8 cellular contexts compared by ENCODE assay signal in genomic region chr3:150371741-150372254, GRCh38. TPM values are rescaled to one million over a fixed set of nuclear protein-coding genes. Genes with fewer than 3 reads are reported as not detected.
DNase-seq lines count a peak whose midpoint lies in the region; FAIRE-seq and TF ChIP-seq lines count a peak whose summit lies in the region.
"Had no signal": no experiment of that assay in that cellular context is flagged by ENCODE, and none has a peak within 500 bp of the region (broad histone marks: within the 10 kb centered on the region; RNA-seq: fewer than 3 reads in every experiment).

No MANE protein-coding gene starts in this region.

- no peaks in the 10 kb centered on the region for H3K36me3 ChIP-seq in brain microvascular endothelial cell (replicated peaks)
- no peaks in the 10 kb centered on the region for H3K36me3 ChIP-seq in keratinocyte (ENCODE audit: control insufficient read depth in 2 of 2, extremely low read depth in 1 of 2, insufficient read depth in 2 of 2, low read length in 2 of 2)
- H3K36me3 ChIP-seq in suprapubic skin, result no peaks in the 10 kb centered on the region
- H3K36me3 ChIP-seq in Karpas-422 (ENCODE audit: insufficient read depth, low read length), result no peaks in the 10 kb centered on the region

- dilution Hi-C loops in keratinocyte (cut with MboI; ENCODE audit: extremely low pct_ligation_motif_present, low sequenced_read_pairs), result no loop called here

- H2AFZ ChIP-seq in keratinocyte (ENCODE audit: control insufficient read depth, low read length) (no peak overlapping the region), Karpas-422 (ENCODE audit: low read length) (no peak overlapping the region)

- 12% methylated on average over 6 of the region's 6 CpGs for WGBS in suprapubic skin

- H3K9me3 ChIP-seq in keratinocyte (ENCODE audit: control insufficient read depth, low read depth, low read length) (no peaks in the 10 kb centered on the region), suprapubic skin (no peaks in the 10 kb centered on the region), Karpas-422 (ENCODE audit: low read length) (no peaks in the 10 kb centered on the region)

- H3K9me1 ChIP-seq in keratinocyte (ENCODE audit: control insufficient read depth, extremely low read depth, insufficient read depth, low read length), result no peaks in the 10 kb centered on the region

- no peaks in the 10 kb centered on the region for H3K27me3 ChIP-seq in brain microvascular endothelial cell (replicated peaks)
- no peaks in the 10 kb centered on the region for H3K27me3 ChIP-seq in keratinocyte (ENCODE audit: control insufficient read depth, extremely low read depth, insufficient read depth, low read length)
- H3K27me3 ChIP-seq in suprapubic skin, result no peaks in the 10 kb centered on the region
- H3K27me3 ChIP-seq in Karpas-422 (ENCODE audit: low read length), result no peaks in the 10 kb centered on the region

- TF ChIP-seq CTCF in brain microvascular endothelial cell (IDR thresholded peaks at IDR 0.05; ENCODE audit: low read depth, low read length, missing control alignments) (no peak), keratinocyte (optimal IDR thresholded peaks at IDR 0.05 in 1 of 3, IDR thresholded peaks at IDR 0.05 in 1 of 3, conservative IDR thresholded peaks at IDR 0.05 in 1 of 3; ENCODE audit: extremely low read depth in 1 of 3, insufficient read depth in 2 of 3, low read length in 3 of 3) (no peak), suprapubic skin (IDR thresholded peaks at IDR 0.05) (no peak)

- FAIRE-seq in keratinocyte (lab: Jason Lieb, UNC), result peak; percentile 93

- peak in 1 of 2 donors; percentile 30 for TF ChIP-seq POLR2A in suprapubic skin (IDR thresholded peaks at IDR 0.05)

- H3K9ac ChIP-seq in keratinocyte (ENCODE audit: control insufficient read depth, extremely low read depth, insufficient read depth, low read length) (peak overlapping the region; percentile 89), Karpas-422 (ENCODE audit: low read length) (no peak overlapping the region)

- H3K79me2 ChIP-seq in keratinocyte (ENCODE audit: control insufficient read depth, insufficient read depth, low read length), result peaks cover 10% of the 10 kb centered on the region
- no peaks in the 10 kb centered on the region for H3K79me2 ChIP-seq in Karpas-422 (ENCODE audit: low read length)

- H3K4me2 ChIP-seq in keratinocyte (ENCODE audit: control insufficient read depth, extremely low read depth, insufficient read depth, low read depth, low read length) (peak overlapping the region; percentile 87), Karpas-422 (ENCODE audit: low read depth, low read length, poor library complexity, severe bottlenecking) (no peak overlapping the region)

- peak overlapping the region; percentile 57 for H3K4me3 ChIP-seq in brain microvascular endothelial cell (ENCODE audit: low read depth, low read length)
- peak overlapping the region; percentile 58 to 91 (median 90) for H3K4me3 ChIP-seq in keratinocyte (ENCODE audit: control insufficient read depth in 2 of 3, extremely low read depth in 1 of 3, insufficient read depth in 2 of 3, low read depth in 1 of 3, low read length in 3 of 3)
- H3K4me3 ChIP-seq in suprapubic skin, result peak overlapping the region; percentile 10
- H3K4me3 ChIP-seq in Karpas-422 (ENCODE audit: low read length), result no peak overlapping the region

- in situ Hi-C loops in brain microvascular endothelial cell (cut with HindIII; ENCODE audit: low pct_ligation_motif_present, low sequenced_read_pairs), result no loop called here

- H3K27ac ChIP-seq in brain microvascular endothelial cell (peak overlapping the region; percentile 83), keratinocyte (ENCODE audit: control insufficient read depth, insufficient read depth, low read length) (peak overlapping the region; percentile 97), suprapubic skin (peak overlapping the region; percentile 75), Karpas-422 (ENCODE audit: low read length) (no peak overlapping the region)

- TF ChIP-seq RAD21 in Ishikawa (IDR thresholded peaks at IDR 0.05; ENCODE audit: low read depth), result no peak

- H3K4me1 ChIP-seq in keratinocyte (ENCODE audit: control insufficient read depth, extremely low read depth, insufficient read depth, low read length), result peaks cover 24% of the 10 kb centered on the region
- peaks cover 40% of the 10 kb centered on the region for H3K4me1 ChIP-seq in suprapubic skin
- peaks cover 15% of the 10 kb centered on the region for H3K4me1 ChIP-seq in Karpas-422 (ENCODE audit: low read length)

- H3K9me2 ChIP-seq in Karpas-422 (replicated peaks; ENCODE audit: insufficient read depth, low read length), result no peaks in the 10 kb centered on the region

- H4K20me1 ChIP-seq in keratinocyte (ENCODE audit: control insufficient read depth, extremely low read depth, insufficient read depth, low read length), result no peaks in the 10 kb centered on the region
- H4K20me1 ChIP-seq in Karpas-422 (ENCODE audit: insufficient read depth, low read depth, low read length), result no peaks in the 10 kb centered on the region

- TF ChIP-seq EP300 in Ishikawa (IDR thresholded peaks at IDR 0.05; ENCODE audit: borderline replicate concordance) (peak; percentile 86), suprapubic skin (IDR thresholded peaks at IDR 0.05) (no peak)

- peak; percentile 98 for DNase-seq in brain microvascular endothelial cell
- peak; percentile 98 for DNase-seq in keratinocyte (ENCODE audit: low read depth, low spot score)
- no peak for DNase-seq in suprapubic skin (ENCODE audit: low spot score in 2 of 2)
- no peak for DNase-seq in Karpas-422
- DNase-seq in activated CD4-positive, alpha-beta T cell treated with anti-CD3 and anti-CD28 coated beads for 4 hours, result no peak
- DNase-seq in effector CD8-positive, alpha-beta T cell (lab: John Stamatoyannopoulos, UW), result no peak
- DNase-seq: activated B cell treated with CpG ODN at 0.5 μM for 24 hours had no signal

TF ChIP-seq in Ishikawa, 13 proteins besides CTCF, POLR2A, EP300 and RAD21:
- TF ChIP-seq, protein P1, sequence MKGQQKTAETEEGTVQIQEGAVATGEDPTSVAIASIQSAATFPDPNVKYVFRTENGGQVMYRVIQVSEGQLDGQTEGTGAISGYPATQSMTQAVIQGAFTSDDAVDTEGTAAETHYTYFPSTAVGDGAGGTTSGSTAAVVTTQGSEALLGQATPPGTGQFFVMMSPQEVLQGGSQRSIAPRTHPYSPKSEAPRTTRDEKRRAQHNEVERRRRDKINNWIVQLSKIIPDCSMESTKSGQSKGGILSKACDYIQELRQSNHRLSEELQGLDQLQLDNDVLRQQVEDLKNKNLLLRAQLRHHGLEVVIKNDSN (IDR thresholded peaks at IDR 0.05), result no peak
- TF ChIP-seq FOXM1 (IDR thresholded peaks at IDR 0.05; ENCODE audit: borderline replicate concordance, low read depth) (peak; percentile 74), CREB1 (IDR thresholded peaks at IDR 0.05; ENCODE audit: low read depth) (no peak), CEBPB (IDR thresholded peaks at IDR 0.05) (peak; percentile 97), NFIC (IDR thresholded peaks at IDR 0.05) (peak; percentile 97), YY1 (IDR thresholded peaks at IDR 0.05; ENCODE audit: low read depth) (no peak), TEAD4 (IDR thresholded peaks at IDR 0.05) (peak; percentile 99), TAF1 (IDR thresholded peaks at IDR 0.05; ENCODE audit: low read depth) (no peak), EGR1 (IDR thresholded peaks at IDR 0.05) (no peak), TCF12 (IDR thresholded peaks at IDR 0.05; ENCODE audit: low read depth) (peak; percentile 77), MAX (IDR thresholded peaks at IDR 0.05) (peak; percentile 40; the same call in 1 of the 2 replicates)
- TF ChIP-seq, protein P2, sequence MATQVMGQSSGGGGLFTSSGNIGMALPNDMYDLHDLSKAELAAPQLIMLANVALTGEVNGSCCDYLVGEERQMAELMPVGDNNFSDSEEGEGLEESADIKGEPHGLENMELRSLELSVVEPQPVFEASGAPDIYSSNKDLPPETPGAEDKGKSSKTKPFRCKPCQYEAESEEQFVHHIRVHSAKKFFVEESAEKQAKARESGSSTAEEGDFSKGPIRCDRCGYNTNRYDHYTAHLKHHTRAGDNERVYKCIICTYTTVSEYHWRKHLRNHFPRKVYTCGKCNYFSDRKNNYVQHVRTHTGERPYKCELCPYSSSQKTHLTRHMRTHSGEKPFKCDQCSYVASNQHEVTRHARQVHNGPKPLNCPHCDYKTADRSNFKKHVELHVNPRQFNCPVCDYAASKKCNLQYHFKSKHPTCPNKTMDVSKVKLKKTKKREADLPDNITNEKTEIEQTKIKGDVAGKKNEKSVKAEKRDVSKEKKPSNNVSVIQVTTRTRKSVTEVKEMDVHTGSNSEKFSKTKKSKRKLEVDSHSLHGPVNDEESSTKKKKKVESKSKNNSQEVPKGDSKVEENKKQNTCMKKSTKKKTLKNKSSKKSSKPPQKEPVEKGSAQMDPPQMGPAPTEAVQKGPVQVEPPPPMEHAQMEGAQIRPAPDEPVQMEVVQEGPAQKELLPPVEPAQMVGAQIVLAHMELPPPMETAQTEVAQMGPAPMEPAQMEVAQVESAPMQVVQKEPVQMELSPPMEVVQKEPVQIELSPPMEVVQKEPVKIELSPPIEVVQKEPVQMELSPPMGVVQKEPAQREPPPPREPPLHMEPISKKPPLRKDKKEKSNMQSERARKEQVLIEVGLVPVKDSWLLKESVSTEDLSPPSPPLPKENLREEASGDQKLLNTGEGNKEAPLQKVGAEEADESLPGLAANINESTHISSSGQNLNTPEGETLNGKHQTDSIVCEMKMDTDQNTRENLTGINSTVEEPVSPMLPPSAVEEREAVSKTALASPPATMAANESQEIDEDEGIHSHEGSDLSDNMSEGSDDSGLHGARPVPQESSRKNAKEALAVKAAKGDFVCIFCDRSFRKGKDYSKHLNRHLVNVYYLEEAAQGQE (IDR thresholded peaks at IDR 0.05; ENCODE audit: low read depth), result no peak

RNA-seq across cellular contexts. Expression of gene TSC22D2, which starts 36.3 kb away (rescaled TPM):
- polyA plus RNA-seq in keratinocyte, result 16.3 to 22.3 TPM (median 19.3 TPM) in 3 replicates
- 125 TPM for polyA plus RNA-seq in keratinocyte (2011; ENCODE audit: low read depth)
- polyA plus RNA-seq in keratinocyte (2011; cell fraction: cytosol; rRNA removed), result 7.4 and 15.8 TPM in 2 replicates
- polyA plus RNA-seq in keratinocyte (2011; cell fraction: nucleus; rRNA removed), result 43.1 and 52.5 TPM in 2 replicates
- polyA plus RNA-seq in keratinocyte (2012; ENCODE audit: low replicate concordance), result 20.4 and 38.9 TPM in 2 replicates
- polyA minus RNA-seq in keratinocyte, result 19.9 to 41.0 TPM (median 28.5 TPM) in 3 replicates
- 13.8 TPM for polyA minus RNA-seq in keratinocyte (2011; cell fraction: cytosol; rRNA and poly(A)+ RNA removed)
- 52.3 and 100 TPM in 2 replicates for polyA minus RNA-seq in keratinocyte (2011; cell fraction: nucleus; rRNA and poly(A)+ RNA removed)
- 10 to 100 TPM; 13.2 to 19.5 (median 16.4) TPM for total RNA-seq in suprapubic skin
- total RNA-seq in Karpas-422 (2014; rRNA removed; shearing (Covaris generic); ENCODE audit: low replicate concordance), result 8.7 and 44.4 TPM in 2 replicates

Comparison
In these comparisons a context has a peak if more than half of its experiments do, and no peak if none do; other contexts are left out.
1. DNase-seq: peak in brain microvascular endothelial cell (single experiment) and keratinocyte (single experiment); none in suprapubic skin (0 of 2), Karpas-422 (single experiment), activated CD4-positive, alpha-beta T cell treated with anti-CD3 and anti-CD28 coated beads for 4 hours (0 of 2) and effector CD8-positive, alpha-beta T cell (single experiment).